Comparison of ENCODE assay signal across 8 cellular contexts in the genomic region with DNA sequence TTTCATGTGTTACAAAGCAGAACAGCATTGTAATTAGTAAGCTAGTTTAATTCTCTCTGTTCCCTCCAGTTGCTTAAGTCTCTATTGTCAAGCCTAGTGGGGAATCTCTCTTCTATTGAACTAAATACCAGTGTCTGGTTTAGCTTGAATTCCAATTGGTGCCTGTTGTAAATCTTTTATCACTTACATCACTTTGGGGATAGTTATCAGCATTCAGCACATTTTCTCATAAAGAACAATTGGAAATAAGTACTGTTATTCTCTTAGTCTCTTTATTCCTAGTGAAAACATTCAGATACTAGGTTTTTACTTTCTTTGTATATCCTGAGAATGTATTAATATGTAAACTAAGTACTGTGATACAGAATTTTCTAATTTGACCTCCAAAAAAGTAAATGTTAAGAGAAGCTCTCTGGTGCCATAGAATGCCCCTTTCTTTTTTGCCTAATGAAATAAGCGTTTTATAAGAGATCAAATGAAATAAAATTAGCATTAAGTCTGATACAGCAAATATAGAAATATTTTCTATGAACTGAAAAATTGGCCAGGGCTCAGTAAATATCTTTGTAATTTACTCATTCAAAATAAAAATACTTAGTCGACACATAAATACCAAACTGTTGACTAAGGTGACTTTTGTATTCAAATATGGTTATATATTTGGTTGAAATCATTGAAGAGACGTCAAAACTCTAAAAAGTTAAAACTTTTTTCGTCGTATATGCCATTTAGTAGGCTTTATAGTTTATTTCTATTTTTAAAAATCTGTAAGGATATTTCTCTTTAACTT. TPM values are rescaled to one million over a fixed set of nuclear protein-coding genes. Genes with fewer than 3 reads are reported as not detected.
A peak's percentile ranks its signal among the peaks of the same experiment; 100 is the strongest.
DNase-seq lines count a peak whose midpoint lies in the region; ATAC-seq, FAIRE-seq and TF ChIP-seq lines count a peak whose summit lies in the region.
"Had no signal": no experiment of that assay in that cellular context is flagged by ENCODE, and none has a peak within 500 bp of the region (broad histone marks: within the 10 kb centered on the region; RNA-seq: fewer than 3 reads in every experiment).

No MANE protein-coding gene starts in this region.

- H3K4me3 Mint-ChIP-seq in natural killer cell treated with Interleukin-12 subunit alpha and Interleukin-12 subunit beta and Interleukin-15 and Interleukin-18, amount 100 ng/mL, for 72 hours: peak overlapping the region; percentile 99

- H3K4me1 Mint-ChIP-seq in natural killer cell treated with Interleukin-12 subunit alpha and Interleukin-12 subunit beta and Interleukin-15 and Interleukin-18, amount 100 ng/mL, for 72 hours (ENCODE audit: low read depth in 2 of 2): peaks cover 24 to 26% of the 10 kb centered on the region in 2 donors

- DNase-seq in EL (peak; percentile 65), K562 (ENCODE audit: extremely low read depth in 1 of 4, low spot score in 3 of 4) (no peak), middle frontal gyrus (ENCODE audit: extremely low spot score, low spot score) (no peak), HPDE6-E6E7 (ENCODE audit: extremely low spot score) (no peak)
- no peak for DNase-seq in natural killer cell treated with Interleukin-12 subunit alpha and Interleukin-12 subunit beta and Interleukin-15 and Interleukin-18, amount 100 ng/mL, for 72 hours (ENCODE audit: low spot score)
- DNase-seq: left cardiac atrium had no signal

- no peak for TF ChIP-seq POLR2A in K562 (conservative IDR thresholded peaks at IDR 0.05)

- H3K4me1 ChIP-seq in HUES64 (ENCODE audit: insufficient read depth, low read length) (peaks cover 28% of the 10 kb centered on the region), K562 (replicated peaks in 1 of 2; ENCODE audit: control insufficient read depth in 2 of 2, insufficient read depth in 2 of 2, low read length in 2 of 2) (peaks cover 4% of the 10 kb centered on the region in 2 experiments; a peak in 3 of 5 replicates)

- BruUV-seq in K562 (replicated peaks; lab: Mats Ljungman, UMichigan): no TSS peak

- POLR2A ChIA-PET in K562 (lab: Yijun Ruan, JAX): no interaction called here

- H3K36me3 ChIP-seq in HUES64 (ENCODE audit: insufficient read depth, low read length) (peaks cover 41% of the 10 kb centered on the region), K562 (ENCODE audit: control insufficient read depth, insufficient read depth, low read length) (peaks cover 39% of the 10 kb centered on the region)

- H4K20me1 ChIP-seq in K562 (replicated peaks; ENCODE audit: control insufficient read depth, insufficient read depth, low read length): no peaks in the 10 kb centered on the region; the same call in 1 of the 2 replicates

- TF ChIP-seq RAD21 in K562 (CRISPR knock-in tag; conservative IDR thresholded peaks at IDR 0.05 in 1 of 2, IDR thresholded peaks at IDR 0.05 in 1 of 2): no peak

- no peak overlapping the region for H2AFZ ChIP-seq in K562 (ENCODE audit: low read depth, low read length)

- peak overlapping the region; percentile 60 for H3K27ac ChIP-seq in HUES64 (ENCODE audit: low read depth, low read length)
- H3K27ac ChIP-seq in K562 (ENCODE audit: extremely low read depth, low read depth, low read length): no peak overlapping the region; the same call in 2 of the 3 replicates

- H3K4me2 ChIP-seq in K562 (ENCODE audit: insufficient read depth, low read length): peak overlapping the region; percentile 84; the same call in 1 of the 2 replicates

- CTCF ChIA-PET in K562 (lab: Yijun Ruan, JAX; ENCODE audit: low intra/inter-chr PET ratio): no interaction called here

- no peak for ATAC-seq in K562
- no peak for ATAC-seq in natural killer cell treated with Interleukin-12 subunit alpha and Interleukin-12 subunit beta and Interleukin-15 and Interleukin-18, amount 100 ng/mL, for 72 hours
- no peak for ATAC-seq in GM19397 (IDR thresholded peaks at IDR 0.05; ENCODE audit: unreplicated experiment)
- ATAC-seq: left cardiac atrium had no signal

- peak overlapping the region; percentile 97 for H3K9ac ChIP-seq in HUES64 (ENCODE audit: low read depth, low read length)
- H3K9ac ChIP-seq in K562 (ENCODE audit: insufficient read depth in 1 of 2, low read depth in 2 of 2, low read length in 2 of 2): peak overlapping the region in 1 of 2 experiments; percentile 81; a peak in 1 of 4 replicates

- H3K36me3 Mint-ChIP-seq in natural killer cell treated with Interleukin-12 subunit alpha and Interleukin-12 subunit beta and Interleukin-15 and Interleukin-18, amount 100 ng/mL, for 72 hours: no peaks in the 10 kb centered on the region

- no peak overlapping the region for H3K27ac Mint-ChIP-seq in natural killer cell treated with Interleukin-12 subunit alpha and Interleukin-12 subunit beta and Interleukin-15 and Interleukin-18, amount 100 ng/mL, for 72 hours

- peak; percentile 26 for FAIRE-seq in K562 (lab: Jason Lieb, UNC)

- H3K27me3 Mint-ChIP-seq in natural killer cell treated with Interleukin-12 subunit alpha and Interleukin-12 subunit beta and Interleukin-15 and Interleukin-18, amount 100 ng/mL, for 72 hours: no peaks in the 10 kb centered on the region

- peaks cover 67% of the 10 kb centered on the region for H3K79me2 ChIP-seq in K562 (ENCODE audit: control insufficient read depth, insufficient read depth, low read length)

- intact Hi-C loops in K562 (cut with micrococcal nuclease): no loop called here

- no peaks in the 10 kb centered on the region for H3K9me1 ChIP-seq in K562 (ENCODE audit: control insufficient read depth, insufficient read depth, low read length)

- H3K27me3 ChIP-seq in HUES64 (ENCODE audit: insufficient read depth, low read length): no peaks in the 10 kb centered on the region
- no peaks in the 10 kb centered on the region for H3K27me3 ChIP-seq in K562 (ENCODE audit: control insufficient read depth in 2 of 2, insufficient read depth in 2 of 2, low read length in 2 of 2)

- no peak for TF ChIP-seq CTCF in K562 (IDR thresholded peaks at IDR 0.05 in 2 of 3, conservative IDR thresholded peaks at IDR 0.05 in 1 of 3; ENCODE audit: insufficient read depth in 2 of 3, low read depth in 1 of 3, low read length in 3 of 3)

- no peaks in the 10 kb centered on the region for H3K9me3 Mint-ChIP-seq in natural killer cell treated with Interleukin-12 subunit alpha and Interleukin-12 subunit beta and Interleukin-15 and Interleukin-18, amount 100 ng/mL, for 72 hours

- H3K4me3 ChIP-seq in HUES64 (ENCODE audit: low read length) (peak overlapping the region; percentile 99), K562 (peak overlapping the region; percentile 61)

- in situ Hi-C loops in K562 (cut with MboI): no loop called here

- TF ChIP-seq EP300 in K562 (IDR thresholded peaks at IDR 0.05; ENCODE audit: low read length): no peak

- WGBS in HUES64: 93% methylated on average over 3 of the region's 5 CpGs
- 51% methylated on average over 5 of the region's 5 CpGs for WGBS in K562 (ENCODE audit: insufficient coverage, low coverage, missing lambda C conversion rate)

- H3K9me3 ChIP-seq in HUES64 (ENCODE audit: insufficient read depth, low read depth, low read length): no peaks in the 10 kb centered on the region
- no peaks in the 10 kb centered on the region for H3K9me3 ChIP-seq in K562 (replicated peaks; ENCODE audit: control insufficient read depth, insufficient read depth, low read depth, low read length)

TF ChIP-seq in K562, 482 proteins besides CTCF, POLR2A, EP300 and RAD21 (continues in another document):
- no peak for TF ChIP-seq ZNF77 (CRISPR knock-in tag; IDR thresholded peaks at IDR 0.05)
- peak; percentile 56; the same call in 1 of the 2 replicates for TF ChIP-seq SOX6 (IDR thresholded peaks at IDR 0.05)
- TF ChIP-seq CBFA2T3 (IDR thresholded peaks at IDR 0.05): peak; percentile 15; the same call in 1 of the 2 replicates
- peak; percentile 43 for TF ChIP-seq TEAD4 (IDR thresholded peaks at IDR 0.05; ENCODE audit: low read length)
- no peak for TF ChIP-seq TEAD4 (CRISPR knock-in tag; IDR thresholded peaks at IDR 0.05; ENCODE audit: borderline replicate concordance)
- no peak for TF ChIP-seq NFATC3 (IDR thresholded peaks at IDR 0.05)
- TF ChIP-seq DPF2 (IDR thresholded peaks at IDR 0.05): 0 out of 2 replicates have a peak, but pooled peaks have one; percentile 20
- 0 out of 2 replicates have a peak, but pooled peaks have one; percentile 39 for TF ChIP-seq ARID1B (IDR thresholded peaks at IDR 0.05)
- TF ChIP-seq MEIS2 (IDR thresholded peaks at IDR 0.05; ENCODE audit: partially characterized antibody): peak; percentile 44
- TF ChIP-seq YY1 (IDR thresholded peaks at IDR 0.05; ENCODE audit: borderline replicate concordance in 1 of 3, control insufficient read depth in 1 of 3, extremely low read depth in 1 of 3, insufficient read depth in 3 of 3, insufficient read length in 1 of 3, insufficient replicate concordance in 2 of 3, low read depth in 1 of 3, low read length in 2 of 3): no peak

RNA-seq across cellular contexts. Expression of a gene that starts 25.4 kb away (rescaled TPM):
- polyA plus RNA-seq in HUES64 (2013, experiment 1 of 2): 267 TPM
- 259 TPM for polyA plus RNA-seq in HUES64 (2013, experiment 2 of 2)
- total RNA-seq in K562 (2011; cell fraction: chromatin; rRNA removed; ENCODE audit: low replicate concordance): 113 and 280 TPM in 2 replicates
- total RNA-seq in K562 (2011; cell fraction: nucleolus; rRNA removed): 54.5 and 74.0 TPM in 2 replicates
- total RNA-seq in K562 (2011; cell fraction: nucleoplasm; rRNA removed): 104 and 106 TPM in 2 replicates
- total RNA-seq in K562 (2014; rRNA removed): 127 and 137 TPM in 2 replicates
- 150 and 169 TPM in 2 replicates for total RNA-seq in K562 (2014; rRNA removed; fragmentation: Illumina TruSeq; extraction: Trizol)
- total RNA-seq in K562 (2015; rRNA removed; fragmentation: Illumina TruSeq; extraction: Trizol): 113 and 120 TPM in 2 replicates
- 146 and 157 TPM in 2 replicates for total RNA-seq in K562 (2021)
- polyA plus RNA-seq in K562 (2011; rRNA removed): 180 and 206 TPM in 2 replicates
- 63.5 and 98.2 TPM in 2 replicates for polyA plus RNA-seq in K562 (2011; cell fraction: cytosol; rRNA removed)
- polyA plus RNA-seq in K562 (2011; cell fraction: nucleus; rRNA removed): 97.0 and 124 TPM in 2 replicates
- polyA plus RNA-seq in K562 (2012): 86.2 and 92.2 TPM in 2 replicates
- 134 and 143 TPM in 2 replicates for polyA plus RNA-seq in K562 (2014; fragmentation: Illumina TruSeq; extraction: Trizol)
- 10 to 100 TPM; 45.8 to 76.3 TPM for polyA plus RNA-seq in K562 (2014; fragmentation: Nextera tagmentation; extraction: Ambion mirVana)
- 97.1 and 110 TPM in 2 replicates for polyA plus RNA-seq in K562 (2014; rRNA removed)
- polyA minus RNA-seq in K562 (2011; rRNA and poly(A)+ RNA removed): 352 and 396 TPM in 2 replicates
- 121 and 159 TPM in 2 replicates for polyA minus RNA-seq in K562 (2011; cell fraction: cytosol; rRNA and poly(A)+ RNA removed)
- polyA minus RNA-seq in K562 (2011; cell fraction: nucleus; rRNA and poly(A)+ RNA removed): 58.3 and 89.4 TPM in 2 replicates
- total RNA-seq in natural killer cell treated with Interleukin-12 subunit alpha and Interleukin-12 subunit beta and Interleukin-15 and Interleukin-18, amount 100 ng/mL, for 72 hours: 100 to 1,000 TPM; 138 to 295 TPM
